ENCODE assay signal across 16 cellular contexts in genomic region chr7:13050703-13051102, GRCh38.
DNase-seq lines count a peak whose midpoint lies in the region; ATAC-seq, FAIRE-seq and TF ChIP-seq lines count a peak whose summit lies in the region.
"Had no signal": no experiment of that assay in that cellular context is flagged by ENCODE, and none has a peak within 500 bp of the region (broad histone marks: within the 10 kb centered on the region; RNA-seq: fewer than 3 reads in every experiment).

No MANE protein-coding gene starts in this region.

- no peaks in the 10 kb centered on the region for H3K9me3 ChIP-seq in endothelial cell of umbilical vein (replicated peaks; ENCODE audit: control insufficient read depth, insufficient read depth, low read length)
- H3K9me3 ChIP-seq: heart right ventricle, suprapubic skin had no signal

- H3K36me3 Mint-ChIP-seq in activated naive CD8-positive, alpha-beta T cell treated with anti-CD3 and anti-CD28 coated beads, Interleukin-2, amount 50 U/mL, for 24 hours (ENCODE audit: low read depth): no peaks in the 10 kb centered on the region

- H3K4me3 ChIP-seq in endothelial cell of umbilical vein (replicated peaks in 1 of 3; ENCODE audit: insufficient read depth in 1 of 3, low read depth in 1 of 3, low read length in 3 of 3) (no peak overlapping the region), skeletal muscle cell (ENCODE audit: low read depth, low read length) (no peak overlapping the region)
- H3K4me3 ChIP-seq: heart right ventricle, skin epidermis, suprapubic skin had no signal

- H3K27me3 ChIP-seq in endothelial cell of umbilical vein (ENCODE audit: control insufficient read depth in 2 of 2, insufficient read depth in 2 of 2, low read length in 2 of 2): no peaks in the 10 kb centered on the region
- H3K27me3 ChIP-seq: heart right ventricle, suprapubic skin had no signal

- no peak for TF ChIP-seq CTCF in endothelial cell of umbilical vein (IDR thresholded peaks at IDR 0.05; ENCODE audit: extremely low read depth in 1 of 2, insufficient read depth in 1 of 2, low read depth in 1 of 2, low read length in 2 of 2)

- no peak for TF ChIP-seq POLR2A in endothelial cell of umbilical vein (IDR thresholded peaks at IDR 0.05; ENCODE audit: low read depth, low read length)

- dilution Hi-C loops in endothelial cell of umbilical vein (cut with MboI; ENCODE audit: extremely low pct_ligation_motif_present, low sequenced_read_pairs): no loop called here

- no peak overlapping the region for H3K4me3 Mint-ChIP-seq in activated naive CD8-positive, alpha-beta T cell treated with anti-CD3 and anti-CD28 coated beads, Interleukin-2, amount 50 U/mL, for 24 hours
- H3K4me3 Mint-ChIP-seq: nephron progenitor cell had no signal

- H3K27me3 Mint-ChIP-seq in activated naive CD8-positive, alpha-beta T cell treated with anti-CD3 and anti-CD28 coated beads, Interleukin-2, amount 50 U/mL, for 24 hours: no peaks in the 10 kb centered on the region

- H3K27ac Mint-ChIP-seq in activated naive CD8-positive, alpha-beta T cell treated with anti-CD3 and anti-CD28 coated beads, Interleukin-2, amount 50 U/mL, for 24 hours: no peak overlapping the region
- H3K27ac Mint-ChIP-seq: nephron progenitor cell had no signal

- no peaks in the 10 kb centered on the region for H4K20me1 ChIP-seq in endothelial cell of umbilical vein (replicated peaks; ENCODE audit: control insufficient read depth, extremely low read depth, insufficient read depth, low read length)

- no TSS peak for BruUV-seq in endothelial cell of umbilical vein (replicated peaks; lab: Mats Ljungman, UMichigan)

- DNase-seq in GM03348 (ENCODE audit: low spot score): peak; percentile 55
- peak; percentile 24 for DNase-seq in NCI-H69 (lab: John Stamatoyannopoulos, UW)
- peak; percentile 50 for DNase-seq in endothelial cell of umbilical vein (ENCODE audit: low read depth, low spot score)
- DNase-seq in skeletal muscle cell (ENCODE audit: low read depth): peak; percentile 22
- DNase-seq in ACHN: no peak
- DNase-seq in caudate nucleus (lab: John Stamatoyannopoulos, UW): no peak
- no peak for DNase-seq in activated naive CD8-positive, alpha-beta T cell treated with anti-CD3 and anti-CD28 coated beads, Interleukin-2, amount 50 U/mL, for 24 hours
- DNase-seq: amygdala; effector memory CD4-positive, alpha-beta T cell; heart right ventricle; left ventricle myocardium superior; NCI-H187; nephron progenitor cell had no signal

- POLR2A ChIA-PET in endothelial cell of umbilical vein (lab: Charles Lee): no interaction called here

- CTCF ChIA-PET in endothelial cell of umbilical vein (lab: Charles Lee): interaction anchor here (0.9 to 1.2 kb wide), 2 partner anchors 22 to 427 kb away, joined by 3 read pairs; no protein-coding TSS in a partner anchor

- H3K4me1 ChIP-seq in endothelial cell of umbilical vein (ENCODE audit: control insufficient read depth, extremely low read depth, insufficient read depth, low read length): peaks cover 10% of the 10 kb centered on the region

- in situ Hi-C loops in ACHN (cut with HindIII; ENCODE audit: low pct_ligation_motif_present, low pct_unique_long_range_greater_than_20kb, low sequenced_read_pairs): no loop called here

- no peak for FAIRE-seq in endothelial cell of umbilical vein (lab: Jason Lieb, UNC)

- peak overlapping the region; percentile 14 for H3K27ac ChIP-seq in endothelial cell of umbilical vein (ENCODE audit: insufficient read depth, low read depth, low read length)
- no peak overlapping the region for H3K27ac ChIP-seq in caudate nucleus (ENCODE audit: low read depth, low read length)
- H3K27ac ChIP-seq: heart right ventricle, skin epidermis, suprapubic skin had no signal

- H3K79me2 ChIP-seq in endothelial cell of umbilical vein (ENCODE audit: control insufficient read depth, insufficient read depth, low read length): no peaks in the 10 kb centered on the region

- no peak for ATAC-seq in activated naive CD8-positive, alpha-beta T cell treated with anti-CD3 and anti-CD28 coated beads, Interleukin-2, amount 50 U/mL, for 24 hours
- ATAC-seq: activated CD4-positive, CD25-positive, alpha-beta regulatory T cell treated with anti-CD3 and anti-CD28 coated beads, Interleukin-2, amount 50 U/mL, for 24 hours; heart right ventricle; left ventricle myocardium superior had no signal

- H3K9me1 ChIP-seq in endothelial cell of umbilical vein (replicated peaks; ENCODE audit: control insufficient read depth, extremely low read depth, insufficient read depth, low read length): no peaks in the 10 kb centered on the region

- intact Hi-C loops in endothelial cell of umbilical vein (cut with micrococcal nuclease): no loop called here

- H3K4me1 Mint-ChIP-seq in activated naive CD8-positive, alpha-beta T cell treated with anti-CD3 and anti-CD28 coated beads, Interleukin-2, amount 50 U/mL, for 24 hours: no peaks in the 10 kb centered on the region

- H3K4me2 ChIP-seq in endothelial cell of umbilical vein (ENCODE audit: insufficient read depth, low read length): peak overlapping the region; percentile 46

- H3K36me3 ChIP-seq in endothelial cell of umbilical vein (ENCODE audit: control insufficient read depth in 2 of 2, extremely low read depth in 1 of 2, insufficient read depth in 2 of 2, low read length in 2 of 2): no peaks in the 10 kb centered on the region
- H3K36me3 ChIP-seq: heart right ventricle, suprapubic skin had no signal

- peak overlapping the region; percentile 30 for H2AFZ ChIP-seq in endothelial cell of umbilical vein (ENCODE audit: low read depth, low read length)

- H3K9me3 Mint-ChIP-seq in activated naive CD8-positive, alpha-beta T cell treated with anti-CD3 and anti-CD28 coated beads, Interleukin-2, amount 50 U/mL, for 24 hours: no peaks in the 10 kb centered on the region
- H3K9me3 Mint-ChIP-seq: nephron progenitor cell had no signal

- no peak overlapping the region for H3K9ac ChIP-seq in endothelial cell of umbilical vein (replicated peaks; ENCODE audit: extremely low read depth, insufficient read depth, low read length)

TF ChIP-seq in endothelial cell of umbilical vein, 7 proteins besides CTCF, POLR2A, EP300 and RAD21:
- TF ChIP-seq POLR2AphosphoS5 (IDR thresholded peaks at IDR 0.05; ENCODE audit: insufficient read depth, low read depth, low read length): no peak
- TF ChIP-seq MYC (IDR thresholded peaks at IDR 0.05; ENCODE audit: low read depth, low read length): no peak
- no peak for TF ChIP-seq GATA2 (IDR thresholded peaks at IDR 0.05; ENCODE audit: insufficient read depth, insufficient read length, low read depth, low read length)
- no peak for TF ChIP-seq FOS (IDR thresholded peaks at IDR 0.05; ENCODE audit: borderline replicate concordance, insufficient read depth, low read length)
- TF ChIP-seq JUN (IDR thresholded peaks at IDR 0.05; ENCODE audit: borderline replicate concordance, insufficient read depth, insufficient read length, low read depth): no peak

Comparison
In these comparisons a context has a peak if more than half of its experiments do, and no peak if none do; other contexts are left out.
1. DNase-seq: peak in GM03348 (single experiment), NCI-H69 (single experiment), endothelial cell of umbilical vein (single experiment) and skeletal muscle cell (single experiment); none in ACHN (single experiment), caudate nucleus (0 of 61) and activated naive CD8-positive, alpha-beta T cell treated with anti-CD3 and anti-CD28 coated beads, Interleukin-2, amount 50 U/mL, for 24 hours (single experiment).